ENCODE assay signal across 1 cellular context in the genomic region with DNA sequence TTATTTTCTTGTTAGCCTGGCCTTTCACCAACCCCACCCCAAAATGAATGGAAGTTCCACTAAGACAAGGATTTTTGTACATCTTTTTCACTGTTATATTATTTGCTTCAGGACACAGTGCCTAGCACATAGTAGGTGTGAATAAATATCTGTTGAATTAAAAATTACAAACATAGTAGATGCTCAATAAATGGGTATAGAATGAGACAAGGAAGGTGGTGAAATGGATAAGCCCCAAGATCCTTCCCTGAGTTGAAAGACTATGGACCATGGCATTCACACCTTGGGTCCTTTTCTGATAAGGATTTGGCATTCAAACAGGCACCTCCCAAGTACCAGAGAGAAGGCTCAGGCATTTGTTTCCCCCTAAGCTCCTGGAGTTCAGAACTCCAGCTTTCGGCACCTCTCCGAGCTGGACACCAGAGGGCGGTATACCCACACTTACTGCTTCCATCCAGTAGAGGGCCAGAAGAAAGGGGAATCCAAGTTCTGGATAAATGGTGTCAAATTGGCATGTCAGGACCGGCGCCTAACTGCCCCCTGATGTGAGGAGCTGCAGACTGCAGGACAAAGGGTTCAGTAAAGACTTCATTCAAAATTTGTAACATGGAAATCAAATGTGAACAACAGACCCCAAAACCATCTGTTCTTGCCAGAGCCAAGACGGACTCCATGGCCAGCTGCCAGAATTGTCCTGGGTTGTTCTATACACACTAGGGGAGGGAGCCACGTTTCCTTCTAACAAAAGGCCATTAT.
TF ChIP-seq lines count a peak whose summit lies in the region.

No MANE protein-coding gene starts in this region.

TF ChIP-seq in HEK293, 187 proteins besides CTCF, POLR2A, EP300 and RAD21 (continued from another document and continues in another):
- TF ChIP-seq SP7 (tag by site-specific recombination; IDR thresholded peaks at IDR 0.05): 0 out of 2 replicates have a peak, but pooled peaks have one; percentile 23
- peak; percentile 54; the same call in 1 of the 2 replicates for TF ChIP-seq TRIM28 (IDR thresholded peaks at IDR 0.05; ENCODE audit: borderline replicate concordance, low read length)
- TF ChIP-seq, protein P1, sequence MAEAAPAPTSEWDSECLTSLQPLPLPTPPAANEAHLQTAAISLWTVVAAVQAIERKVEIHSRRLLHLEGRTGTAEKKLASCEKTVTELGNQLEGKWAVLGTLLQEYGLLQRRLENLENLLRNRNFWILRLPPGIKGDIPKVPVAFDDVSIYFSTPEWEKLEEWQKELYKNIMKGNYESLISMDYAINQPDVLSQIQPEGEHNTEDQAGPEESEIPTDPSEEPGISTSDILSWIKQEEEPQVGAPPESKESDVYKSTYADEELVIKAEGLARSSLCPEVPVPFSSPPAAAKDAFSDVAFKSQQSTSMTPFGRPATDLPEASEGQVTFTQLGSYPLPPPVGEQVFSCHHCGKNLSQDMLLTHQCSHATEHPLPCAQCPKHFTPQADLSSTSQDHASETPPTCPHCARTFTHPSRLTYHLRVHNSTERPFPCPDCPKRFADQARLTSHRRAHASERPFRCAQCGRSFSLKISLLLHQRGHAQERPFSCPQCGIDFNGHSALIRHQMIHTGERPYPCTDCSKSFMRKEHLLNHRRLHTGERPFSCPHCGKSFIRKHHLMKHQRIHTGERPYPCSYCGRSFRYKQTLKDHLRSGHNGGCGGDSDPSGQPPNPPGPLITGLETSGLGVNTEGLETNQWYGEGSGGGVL (tag by site-specific recombination; IDR thresholded peaks at IDR 0.05): no peak
- no peak for TF ChIP-seq ZNF624 (tag by site-specific recombination; IDR thresholded peaks at IDR 0.05)
- TF ChIP-seq ZNF155 (tag by site-specific recombination; IDR thresholded peaks at IDR 0.05): no peak
- TF ChIP-seq, protein P2, sequence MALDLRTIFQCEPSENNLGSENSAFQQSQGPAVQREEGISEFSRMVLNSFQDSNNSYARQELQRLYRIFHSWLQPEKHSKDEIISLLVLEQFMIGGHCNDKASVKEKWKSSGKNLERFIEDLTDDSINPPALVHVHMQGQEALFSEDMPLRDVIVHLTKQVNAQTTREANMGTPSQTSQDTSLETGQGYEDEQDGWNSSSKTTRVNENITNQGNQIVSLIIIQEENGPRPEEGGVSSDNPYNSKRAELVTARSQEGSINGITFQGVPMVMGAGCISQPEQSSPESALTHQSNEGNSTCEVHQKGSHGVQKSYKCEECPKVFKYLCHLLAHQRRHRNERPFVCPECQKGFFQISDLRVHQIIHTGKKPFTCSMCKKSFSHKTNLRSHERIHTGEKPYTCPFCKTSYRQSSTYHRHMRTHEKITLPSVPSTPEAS (tag by site-specific recombination; IDR thresholded peaks at IDR 0.05): 0 out of 2 replicates have a peak, but pooled peaks have one; percentile 13
- 0 out of 2 replicates have a peak, but pooled peaks have one; percentile 64 for TF ChIP-seq ZSCAN30 (tag by site-specific recombination; IDR thresholded peaks at IDR 0.05)
- no peak for TF ChIP-seq ZNF148 (tag by site-specific recombination; IDR thresholded peaks at IDR 0.05; ENCODE audit: borderline replicate concordance)
- no peak for TF ChIP-seq KLF1 (tag by site-specific recombination; IDR thresholded peaks at IDR 0.05)
- no peak for TF ChIP-seq ZNF830 (tag by site-specific recombination; IDR thresholded peaks at IDR 0.05; ENCODE audit: low read depth)
- no peak for TF ChIP-seq ZNF610 (tag by site-specific recombination; IDR thresholded peaks at IDR 0.05; ENCODE audit: borderline replicate concordance)
- no peak for TF ChIP-seq ZNF146 (tag by site-specific recombination; IDR thresholded peaks at IDR 0.05)
- TF ChIP-seq, protein P3, sequence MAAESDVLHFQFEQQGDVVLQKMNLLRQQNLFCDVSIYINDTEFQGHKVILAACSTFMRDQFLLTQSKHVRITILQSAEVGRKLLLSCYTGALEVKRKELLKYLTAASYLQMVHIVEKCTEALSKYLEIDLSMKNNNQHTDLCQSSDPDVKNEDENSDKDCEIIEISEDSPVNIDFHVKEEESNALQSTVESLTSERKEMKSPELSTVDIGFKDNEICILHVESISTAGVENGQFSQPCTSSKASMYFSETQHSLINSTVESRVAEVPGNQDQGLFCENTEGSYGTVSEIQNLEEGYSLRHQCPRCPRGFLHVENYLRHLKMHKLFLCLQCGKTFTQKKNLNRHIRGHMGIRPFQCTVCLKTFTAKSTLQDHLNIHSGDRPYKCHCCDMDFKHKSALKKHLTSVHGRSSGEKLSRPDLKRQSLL (tag by site-specific recombination; IDR thresholded peaks at IDR 0.05): no peak
- TF ChIP-seq ZFP69B (tag by site-specific recombination; IDR thresholded peaks at IDR 0.05): no peak
- no peak for TF ChIP-seq BCL11B (tag by site-specific recombination; IDR thresholded peaks at IDR 0.05; ENCODE audit: low read depth)
- no peak for TF ChIP-seq ZBTB20 (tag by site-specific recombination; IDR thresholded peaks at IDR 0.05)
- no peak for TF ChIP-seq ZNF221 (tag by site-specific recombination; IDR thresholded peaks at IDR 0.05; ENCODE audit: borderline replicate concordance)
- TF ChIP-seq ZNF37A (tag by site-specific recombination; IDR thresholded peaks at IDR 0.05): no peak
- TF ChIP-seq ZNF112 (tag by site-specific recombination; IDR thresholded peaks at IDR 0.05): no peak
- TF ChIP-seq SALL2 (tag by site-specific recombination; IDR thresholded peaks at IDR 0.05; ENCODE audit: borderline replicate concordance): no peak
- TF ChIP-seq ZNF24 (tag by site-specific recombination; IDR thresholded peaks at IDR 0.05): no peak
- TF ChIP-seq ZNF404 (tag by site-specific recombination; IDR thresholded peaks at IDR 0.05): no peak
- TF ChIP-seq ZNF274 (IDR thresholded peaks at IDR 0.05; ENCODE audit: low read length): no peak
- TF ChIP-seq ZNF274 (tag by site-specific recombination; IDR thresholded peaks at IDR 0.05; ENCODE audit: borderline replicate concordance): no peak
- no peak for TF ChIP-seq ZNF394 (tag by site-specific recombination; IDR thresholded peaks at IDR 0.05; ENCODE audit: borderline replicate concordance)
- no peak for TF ChIP-seq ZNF239 (tag by site-specific recombination; IDR thresholded peaks at IDR 0.05)
- no peak for TF ChIP-seq TCF7L2 (IDR thresholded peaks at IDR 0.05; ENCODE audit: borderline replicate concordance, low read depth, low read length)
- no peak for TF ChIP-seq OVOL3 (tag by site-specific recombination; IDR thresholded peaks at IDR 0.05)
- TF ChIP-seq ZNF423 (tag by site-specific recombination; IDR thresholded peaks at IDR 0.05): no peak
- TF ChIP-seq SETDB1 (IDR thresholded peaks at IDR 0.05; ENCODE audit: insufficient read length, low read length): no peak
- TF ChIP-seq ZFP41 (tag by site-specific recombination; IDR thresholded peaks at IDR 0.05; ENCODE audit: borderline replicate concordance): no peak
- TF ChIP-seq, protein P4, sequence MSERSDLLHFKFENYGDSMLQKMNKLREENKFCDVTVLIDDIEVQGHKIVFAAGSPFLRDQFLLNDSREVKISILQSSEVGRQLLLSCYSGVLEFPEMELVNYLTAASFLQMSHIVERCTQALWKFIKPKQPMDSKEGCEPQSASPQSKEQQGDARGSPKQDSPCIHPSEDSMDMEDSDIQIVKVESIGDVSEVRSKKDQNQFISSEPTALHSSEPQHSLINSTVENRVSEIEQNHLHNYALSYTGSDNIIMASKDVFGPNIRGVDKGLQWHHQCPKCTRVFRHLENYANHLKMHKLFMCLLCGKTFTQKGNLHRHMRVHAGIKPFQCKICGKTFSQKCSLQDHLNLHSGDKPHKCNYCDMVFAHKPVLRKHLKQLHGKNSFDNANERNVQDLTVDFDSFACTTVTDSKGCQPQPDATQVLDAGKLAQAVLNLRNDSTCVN (tag by site-specific recombination; optimal IDR thresholded peaks at IDR 0.05): no peak
- no peak for TF ChIP-seq REPIN1 (tag by site-specific recombination; IDR thresholded peaks at IDR 0.05; ENCODE audit: low read depth)
- no peak for TF ChIP-seq ZFP37 (tag by site-specific recombination; IDR thresholded peaks at IDR 0.05)
- no peak for TF ChIP-seq ZNF266 (tag by site-specific recombination; IDR thresholded peaks at IDR 0.05; ENCODE audit: low read depth)
- TF ChIP-seq ZNF16 (tag by site-specific recombination; IDR thresholded peaks at IDR 0.05; ENCODE audit: low read depth): no peak
- TF ChIP-seq GLI2 (tag by site-specific recombination; IDR thresholded peaks at IDR 0.05; ENCODE audit: borderline replicate concordance, low read depth): no peak
- TF ChIP-seq ZNF114 (tag by site-specific recombination; IDR thresholded peaks at IDR 0.05): no peak
- TF ChIP-seq ZNF629 (tag by site-specific recombination; IDR thresholded peaks at IDR 0.05): no peak
- TF ChIP-seq ZNF223 (tag by site-specific recombination; IDR thresholded peaks at IDR 0.05): no peak
- no peak for TF ChIP-seq KLF10 (tag by site-specific recombination; IDR thresholded peaks at IDR 0.05)
- TF ChIP-seq, protein P5, sequence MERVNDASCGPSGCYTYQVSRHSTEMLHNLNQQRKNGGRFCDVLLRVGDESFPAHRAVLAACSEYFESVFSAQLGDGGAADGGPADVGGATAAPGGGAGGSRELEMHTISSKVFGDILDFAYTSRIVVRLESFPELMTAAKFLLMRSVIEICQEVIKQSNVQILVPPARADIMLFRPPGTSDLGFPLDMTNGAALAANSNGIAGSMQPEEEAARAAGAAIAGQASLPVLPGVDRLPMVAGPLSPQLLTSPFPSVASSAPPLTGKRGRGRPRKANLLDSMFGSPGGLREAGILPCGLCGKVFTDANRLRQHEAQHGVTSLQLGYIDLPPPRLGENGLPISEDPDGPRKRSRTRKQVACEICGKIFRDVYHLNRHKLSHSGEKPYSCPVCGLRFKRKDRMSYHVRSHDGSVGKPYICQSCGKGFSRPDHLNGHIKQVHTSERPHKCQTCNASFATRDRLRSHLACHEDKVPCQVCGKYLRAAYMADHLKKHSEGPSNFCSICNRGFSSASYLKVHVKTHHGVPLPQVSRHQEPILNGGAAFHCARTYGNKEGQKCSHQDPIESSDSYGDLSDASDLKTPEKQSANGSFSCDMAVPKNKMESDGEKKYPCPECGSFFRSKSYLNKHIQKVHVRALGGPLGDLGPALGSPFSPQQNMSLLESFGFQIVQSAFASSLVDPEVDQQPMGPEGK (tag by site-specific recombination; IDR thresholded peaks at IDR 0.05): no peak
- TF ChIP-seq ZNF2 (tag by site-specific recombination; IDR thresholded peaks at IDR 0.05): peak; percentile 70
- TF ChIP-seq, protein P6, sequence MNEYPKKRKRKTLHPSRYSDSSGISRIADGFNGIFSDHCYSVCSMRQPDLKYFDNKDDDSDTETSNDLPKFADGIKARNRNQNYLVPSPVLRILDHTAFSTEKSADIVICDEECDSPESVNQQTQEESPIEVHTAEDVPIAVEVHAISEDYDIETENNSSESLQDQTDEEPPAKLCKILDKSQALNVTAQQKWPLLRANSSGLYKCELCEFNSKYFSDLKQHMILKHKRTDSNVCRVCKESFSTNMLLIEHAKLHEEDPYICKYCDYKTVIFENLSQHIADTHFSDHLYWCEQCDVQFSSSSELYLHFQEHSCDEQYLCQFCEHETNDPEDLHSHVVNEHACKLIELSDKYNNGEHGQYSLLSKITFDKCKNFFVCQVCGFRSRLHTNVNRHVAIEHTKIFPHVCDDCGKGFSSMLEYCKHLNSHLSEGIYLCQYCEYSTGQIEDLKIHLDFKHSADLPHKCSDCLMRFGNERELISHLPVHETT (tag by site-specific recombination; IDR thresholded peaks at IDR 0.05): no peak
- TF ChIP-seq ZNF202 (tag by site-specific recombination; IDR thresholded peaks at IDR 0.05; ENCODE audit: borderline replicate concordance): no peak
- no peak for TF ChIP-seq ZNF626 (tag by site-specific recombination; IDR thresholded peaks at IDR 0.05)
- TF ChIP-seq ZNF391 (tag by site-specific recombination; IDR thresholded peaks at IDR 0.05; ENCODE audit: borderline replicate concordance, low read depth): no peak
- no peak for TF ChIP-seq ZNF416 (tag by site-specific recombination; IDR thresholded peaks at IDR 0.05)
- TF ChIP-seq ZNF214 (tag by site-specific recombination; IDR thresholded peaks at IDR 0.05; ENCODE audit: borderline replicate concordance): no peak
- TF ChIP-seq, protein P7, sequence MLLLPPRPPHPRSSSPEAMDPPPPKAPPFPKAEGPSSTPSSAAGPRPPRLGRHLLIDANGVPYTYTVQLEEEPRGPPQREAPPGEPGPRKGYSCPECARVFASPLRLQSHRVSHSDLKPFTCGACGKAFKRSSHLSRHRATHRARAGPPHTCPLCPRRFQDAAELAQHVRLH (tag by site-specific recombination; IDR thresholded peaks at IDR 0.05): no peak
- TF ChIP-seq ZNF138 (tag by site-specific recombination; IDR thresholded peaks at IDR 0.05; ENCODE audit: borderline replicate concordance): no peak
- peak; percentile 96 for TF ChIP-seq ZNF654 (tag by site-specific recombination; IDR thresholded peaks at IDR 0.05; ENCODE audit: low read depth)
- no peak for TF ChIP-seq ZBTB7A (tag by site-specific recombination; IDR thresholded peaks at IDR 0.05; ENCODE audit: low read depth)
- TF ChIP-seq ZSCAN16 (tag by site-specific recombination; IDR thresholded peaks at IDR 0.05): no peak
- no peak for TF ChIP-seq ZNF571 (tag by site-specific recombination; IDR thresholded peaks at IDR 0.05)
- TF ChIP-seq ZNF292 (tag by site-specific recombination; IDR thresholded peaks at IDR 0.05; ENCODE audit: borderline replicate concordance, low read depth): no peak
- TF ChIP-seq ZNF514 (tag by site-specific recombination; IDR thresholded peaks at IDR 0.05): no peak
- TF ChIP-seq ZNF132 (tag by site-specific recombination; IDR thresholded peaks at IDR 0.05; ENCODE audit: borderline replicate concordance): no peak
